8 cellular contexts compared by ENCODE assay signal in the genomic region with DNA sequence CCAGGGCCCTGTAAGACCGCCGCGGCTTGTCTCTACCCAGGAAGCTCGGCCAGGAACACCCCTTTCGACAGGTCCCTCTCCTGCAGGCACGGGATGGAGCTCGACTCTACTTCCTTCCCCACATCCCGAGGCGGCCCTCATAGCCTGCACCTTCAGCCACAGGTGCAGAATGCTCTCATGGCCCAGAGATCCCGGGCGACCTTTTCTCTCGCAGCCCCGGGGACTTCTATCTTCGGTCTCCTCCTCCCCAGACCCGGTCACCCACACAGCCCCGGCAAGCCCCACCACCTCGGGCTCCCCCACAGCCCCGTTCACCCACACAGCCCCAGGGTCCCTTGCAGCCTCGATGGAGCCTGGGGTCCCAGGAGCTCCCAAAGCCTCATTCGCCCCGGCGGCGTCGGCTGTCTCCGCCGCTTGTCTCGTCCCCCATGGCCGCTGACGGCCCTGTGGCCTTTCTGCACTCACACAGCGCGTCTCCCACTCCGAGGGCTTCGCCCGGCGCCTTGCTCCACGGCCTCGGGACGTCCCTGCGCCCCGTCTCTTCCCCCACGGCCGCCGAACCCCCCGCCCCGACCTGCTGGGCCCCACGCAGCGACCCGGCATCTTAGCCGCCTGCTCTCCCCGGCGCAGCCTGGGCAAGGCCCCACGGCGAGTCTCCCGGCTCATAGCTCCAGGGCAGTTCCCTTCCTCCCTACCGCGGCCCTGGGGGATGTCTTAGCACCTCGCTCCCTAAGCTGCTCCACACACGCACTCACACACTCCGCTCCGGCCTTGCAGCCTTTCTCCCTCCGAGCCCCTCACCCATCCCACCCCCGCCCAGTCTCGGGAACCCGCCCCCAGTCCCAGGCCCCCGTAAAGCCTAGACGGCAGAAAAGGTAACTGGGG. TPM values are rescaled to one million over a fixed set of nuclear protein-coding genes. Genes with fewer than 3 reads are reported as not detected.
A peak's percentile ranks its signal among the peaks of the same experiment; 100 is the strongest.
DNase-seq lines count a peak whose midpoint lies in the region; ATAC-seq and TF ChIP-seq lines count a peak whose summit lies in the region.

No MANE protein-coding gene starts in this region.

- intact Hi-C loops in activated B cell treated with CpG ODN at 0.5 μM for 24 hours (cut with micrococcal nuclease) (loop anchor here (1.0 to 10.0 kb wide), 5 partner anchors 11 to 1154 kb away; a partner anchor contains a TSS), esophagus muscularis mucosa (cut with DNase I) (loop anchor here (5.0 kb wide), 1 partner anchor 168 kb away; no protein-coding TSS in a partner anchor)
- intact Hi-C loops in naive thymus-derived CD4-positive, alpha-beta T cell (cut with micrococcal nuclease), result loop anchor here (1.0 to 10.0 kb wide), 9 partner anchors 11 to 1742 kb away; a partner anchor contains a TSS

- no peak for TF ChIP-seq POLR2A in esophagus muscularis mucosa (IDR thresholded peaks at IDR 0.05; ENCODE audit: low read depth)

- no peaks in the 10 kb centered on the region for H3K27me3 Mint-ChIP-seq in activated B cell treated with CpG ODN at 0.5 μM for 24 hours
- no peaks in the 10 kb centered on the region for H3K27me3 Mint-ChIP-seq in naive thymus-derived CD4-positive, alpha-beta T cell

- no peaks in the 10 kb centered on the region for H3K9me3 Mint-ChIP-seq in activated B cell treated with CpG ODN at 0.5 μM for 24 hours
- no peaks in the 10 kb centered on the region for H3K9me3 Mint-ChIP-seq in naive thymus-derived CD4-positive, alpha-beta T cell

- H3K36me3 Mint-ChIP-seq in activated B cell treated with CpG ODN at 0.5 μM for 24 hours (ENCODE audit: low read depth), result peaks cover 41% of the 10 kb centered on the region
- peaks cover 0 to 10% (median 1%) of the 10 kb centered on the region in 5 donors for H3K36me3 Mint-ChIP-seq in naive thymus-derived CD4-positive, alpha-beta T cell

- H3K4me1 Mint-ChIP-seq in activated B cell treated with CpG ODN at 0.5 μM for 24 hours, result peaks cover 45% of the 10 kb centered on the region
- peaks cover 34 to 59% (median 42%) of the 10 kb centered on the region in 7 donors for H3K4me1 Mint-ChIP-seq in naive thymus-derived CD4-positive, alpha-beta T cell

- H3K27ac Mint-ChIP-seq in activated B cell treated with CpG ODN at 0.5 μM for 24 hours, result peak overlapping the region; percentile 99
- peak overlapping the region; percentile 38 to 99 (median 95) for H3K27ac Mint-ChIP-seq in naive thymus-derived CD4-positive, alpha-beta T cell

- ATAC-seq in activated B cell treated with CpG ODN at 0.5 μM for 24 hours (ENCODE audit: low read depth) (peak; percentile 19), HG02610 (IDR thresholded peaks at IDR 0.05; ENCODE audit: unreplicated experiment) (no peak), GM18520 (IDR thresholded peaks at IDR 0.05; ENCODE audit: unreplicated experiment) (no peak)
- ATAC-seq in naive thymus-derived CD4-positive, alpha-beta T cell, result peak; percentile 35

- peaks cover 18 to 47% (median 34%) of the 10 kb centered on the region in 4 donors for H3K4me1 ChIP-seq in esophagus muscularis mucosa
- peaks cover 17 to 24% of the 10 kb centered on the region in 2 donors for H3K4me1 ChIP-seq in naive thymus-derived CD4-positive, alpha-beta T cell (ENCODE audit: control insufficient read depth in 2 of 2, insufficient read depth in 2 of 2, low read length in 2 of 2)

- H3K27ac ChIP-seq in esophagus muscularis mucosa (replicated peaks in 1 of 4), result peak overlapping the region; percentile 78 to 87 (median 81)
- H3K27ac ChIP-seq in naive thymus-derived CD4-positive, alpha-beta T cell (ENCODE audit: low read depth, low read length), result peak overlapping the region; percentile 86

- no peaks in the 10 kb centered on the region for H3K27me3 ChIP-seq in esophagus muscularis mucosa
- no peaks in the 10 kb centered on the region for H3K27me3 ChIP-seq in naive thymus-derived CD4-positive, alpha-beta T cell (ENCODE audit: control insufficient read depth in 2 of 2, insufficient read depth in 2 of 2, low read length in 2 of 2)

- no peaks in the 10 kb centered on the region for H3K9me3 ChIP-seq in esophagus muscularis mucosa
- no peaks in the 10 kb centered on the region for H3K9me3 ChIP-seq in naive thymus-derived CD4-positive, alpha-beta T cell (ENCODE audit: control insufficient read depth in 2 of 3, low read length in 3 of 3)

- peak; percentile 52 for DNase-seq in activated CD4-positive, alpha-beta T cell treated with anti-CD3 and anti-CD28 coated beads for 48 hours
- no peak for DNase-seq in activated CD4-positive, alpha-beta T cell treated with anti-CD3 and anti-CD28 coated beads for 1 hour
- peak; percentile 32 for DNase-seq in HT-29 (ENCODE audit: low spot score)
- DNase-seq in activated B cell treated with CpG ODN at 0.5 μM for 24 hours, result no peak
- no peak for DNase-seq in esophagus muscularis mucosa (ENCODE audit: extremely low spot score)
- peak in 5 of 9 donors; percentile 14 to 53 (median 38) for DNase-seq in naive thymus-derived CD4-positive, alpha-beta T cell

- POLR2A ChIA-PET in activated B cell treated with CpG ODN at 0.5 μM for 24 hours (lab: Charles Lee), result interaction anchor here (0.5 to 3.0 kb wide), 6 partner anchors 11 to 913 kb away, joined by 3 to 28 read pairs (median 5); a partner anchor contains a TSS
- POLR2A ChIA-PET in naive thymus-derived CD4-positive, alpha-beta T cell (lab: Charles Lee), result interaction anchor here (1.7 to 4.5 kb wide), 2 partner anchors 10 to 528 kb away, joined by 3 to 51 read pairs; a partner anchor contains a TSS

- TF ChIP-seq CTCF in activated B cell treated with CpG ODN at 0.5 μM for 24 hours (IDR thresholded peaks at IDR 0.05) (no peak), esophagus muscularis mucosa (IDR thresholded peaks at IDR 0.05) (no peak)

- CTCF ChIA-PET in activated B cell treated with CpG ODN at 0.5 μM for 24 hours (lab: Charles Lee), result no interaction called here
- CTCF ChIA-PET in naive thymus-derived CD4-positive, alpha-beta T cell (lab: Charles Lee), result interaction anchor here (1.5 kb wide), 1 partner anchor 11 kb away, joined by 3 read pairs; a partner anchor contains a TSS

- peak overlapping the region; percentile 83 to 90 (median 86) for H3K4me3 ChIP-seq in esophagus muscularis mucosa
- peak overlapping the region; percentile 91 for H3K4me3 ChIP-seq in naive thymus-derived CD4-positive, alpha-beta T cell (ENCODE audit: low read length)

- H3K4me3 Mint-ChIP-seq in activated B cell treated with CpG ODN at 0.5 μM for 24 hours, result peak overlapping the region; percentile 96
- H3K4me3 Mint-ChIP-seq in naive thymus-derived CD4-positive, alpha-beta T cell, result peak overlapping the region; percentile 90 to 98 (median 96)

- TF ChIP-seq EP300 in esophagus muscularis mucosa (IDR thresholded peaks at IDR 0.05), result no peak

- under 1% methylated on average over 39 of the region's 66 CpGs for WGBS in esophagus muscularis mucosa

- H3K36me3 ChIP-seq in esophagus muscularis mucosa, result peaks cover 12 to 29% (median 18%) of the 10 kb centered on the region in 4 donors
- peaks cover 0 to 19% (median 6%) of the 10 kb centered on the region in 3 experiments for H3K36me3 ChIP-seq in naive thymus-derived CD4-positive, alpha-beta T cell (ENCODE audit: control insufficient read depth in 2 of 3, insufficient read depth in 3 of 3, low read length in 3 of 3)

RNA-seq across cellular contexts. Expression of a gene that starts 0.6 kb away (rescaled TPM):
- total RNA-seq in HT-29 (2014; rRNA removed; shearing (Covaris generic)), result 7.4 and 8.5 TPM in 2 replicates
- total RNA-seq in activated B cell treated with CpG ODN at 0.5 μM for 24 hours (21.0 and 24.7 TPM in 2 replicates), esophagus muscularis mucosa (10 to 100 TPM; 36.9 to 73.9 (median 46.4) TPM)
- 10 to 100 TPM; 12.4 to 18.4 (median 17.9) TPM for total RNA-seq in naive thymus-derived CD4-positive, alpha-beta T cell
- polyA plus RNA-seq in naive thymus-derived CD4-positive, alpha-beta T cell, result 1 to 10 TPM; 2.6 to 3.5 TPM

RNA-seq across cellular contexts. Expression of a gene that starts 1.0 kb away (rescaled TPM):
- 79.0 and 86.0 TPM in 2 replicates for total RNA-seq in HT-29 (2014; rRNA removed; shearing (Covaris generic))
- total RNA-seq in activated B cell treated with CpG ODN at 0.5 μM for 24 hours (42.7 and 54.5 TPM in 2 replicates), esophagus muscularis mucosa (100 to 1,000 TPM in 1 of 4 donors, 10 to 100 TPM in 3; 58.5 to 109 (median 74.2) TPM)
- total RNA-seq in naive thymus-derived CD4-positive, alpha-beta T cell, result 10 to 100 TPM; 14.3 to 70.3 (median 18.5) TPM
- polyA plus RNA-seq in naive thymus-derived CD4-positive, alpha-beta T cell, result 10 to 100 TPM; 65.1 to 89.7 TPM

RNA-seq across cellular contexts. Expression of a gene that starts 11.5 kb away (rescaled TPM):
- 4.1 and 7.0 TPM in 2 replicates for total RNA-seq in HT-29 (2014; rRNA removed; shearing (Covaris generic))
- total RNA-seq in activated B cell treated with CpG ODN at 0.5 μM for 24 hours, result 16.5 and 23.4 TPM in 2 replicates
- 1 to 10 TPM; 4.5 to 8.7 (median 6.9) TPM for total RNA-seq in esophagus muscularis mucosa
- 10 to 100 TPM; 21.4 to 41.2 (median 28.2) TPM for total RNA-seq in naive thymus-derived CD4-positive, alpha-beta T cell
- 10 to 100 TPM; 24.0 to 26.7 TPM for polyA plus RNA-seq in naive thymus-derived CD4-positive, alpha-beta T cell

RNA-seq across cellular contexts. Expression of a gene that starts 11.7 kb away (rescaled TPM):
- total RNA-seq in HT-29 (2014; rRNA removed; shearing (Covaris generic)), result 0.31 and 1.1 TPM in 2 replicates
- total RNA-seq in activated B cell treated with CpG ODN at 0.5 μM for 24 hours (2.9 and 3.5 TPM in 2 replicates), esophagus muscularis mucosa (1 to 10 TPM in 1 of 4 donors, under 1 TPM in 3; 0.50 to 1.5 (median 0.84) TPM)
- 1 to 10 TPM; 1.9 to 6.1 (median 1.9) TPM for total RNA-seq in naive thymus-derived CD4-positive, alpha-beta T cell
- polyA plus RNA-seq in naive thymus-derived CD4-positive, alpha-beta T cell, result 1 to 10 TPM; 6.1 to 9.5 TPM

Comparison
In these comparisons a context has a peak if more than half of its experiments do, and no peak if none do; other contexts are left out.
1. DNase-seq: peak in activated CD4-positive, alpha-beta T cell treated with anti-CD3 and anti-CD28 coated beads for 48 hours (single experiment), HT-29 (single experiment) and naive thymus-derived CD4-positive, alpha-beta T cell (5 of 9); none in activated CD4-positive, alpha-beta T cell treated with anti-CD3 and anti-CD28 coated beads for 1 hour (single experiment), activated B cell treated with CpG ODN at 0.5 μM for 24 hours (single experiment) and esophagus muscularis mucosa (single experiment).
2. ATAC-seq: peak in activated B cell treated with CpG ODN at 0.5 μM for 24 hours (single experiment) and naive thymus-derived CD4-positive, alpha-beta T cell (single experiment); none in HG02610 (single experiment) and GM18520 (single experiment).